28 cellular contexts compared by ENCODE assay signal in the genomic region with DNA sequence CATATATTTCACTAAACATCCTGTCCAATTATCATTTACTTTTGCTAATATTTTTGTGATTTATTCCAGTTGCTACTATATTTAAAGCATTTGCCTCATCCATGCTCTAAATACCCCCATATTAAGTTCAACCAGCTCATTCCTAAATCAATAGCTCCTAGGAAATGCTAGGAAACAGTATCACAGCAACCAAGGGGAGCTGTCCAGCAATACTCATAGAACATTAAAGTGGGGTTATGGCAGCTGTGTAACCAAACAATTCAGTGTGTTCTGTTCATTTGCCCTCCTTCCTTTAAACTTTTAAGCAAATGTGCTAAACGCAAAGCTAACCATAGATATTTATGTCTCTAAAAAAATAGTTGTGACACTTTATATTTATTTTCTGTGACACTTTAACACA. TPM values are rescaled to one million over a fixed set of nuclear protein-coding genes. Genes with fewer than 3 reads are reported as not detected.
A peak's percentile ranks its signal among the peaks of the same experiment; 100 is the strongest.
DNase-seq lines count a peak whose midpoint lies in the region; ATAC-seq, FAIRE-seq and TF ChIP-seq lines count a peak whose summit lies in the region.
"Had no signal": no experiment of that assay in that cellular context is flagged by ENCODE, and none has a peak within 500 bp of the region (broad histone marks: within the 10 kb centered on the region; RNA-seq: fewer than 3 reads in every experiment).

No MANE protein-coding gene starts in this region.

- H3K36me3 Mint-ChIP-seq in neural progenitor cell, result no peaks in the 10 kb centered on the region

- H3K9ac ChIP-seq in GM12878 (ENCODE audit: control insufficient read depth, insufficient read depth, low read length) (no peak overlapping the region), neural progenitor cell (no peak overlapping the region)

- H2AFZ ChIP-seq in GM12878 (ENCODE audit: control insufficient read depth, low read depth, low read length) (no peak overlapping the region), neural progenitor cell (replicated peaks) (no peak overlapping the region)

- H3K36me3 ChIP-seq in GM12878 (ENCODE audit: control insufficient read depth in 2 of 2, insufficient read depth in 2 of 2, low read length in 1 of 2) (no peaks in the 10 kb centered on the region), neural progenitor cell (no peaks in the 10 kb centered on the region)
- H3K36me3 ChIP-seq: BE2C, heart left ventricle had no signal

- H4K20me1 ChIP-seq in GM12878 (ENCODE audit: control insufficient read depth, insufficient read depth) (no peaks in the 10 kb centered on the region), neural progenitor cell (ENCODE audit: low read depth) (no peaks in the 10 kb centered on the region)

- WGBS in GM12878 (ENCODE audit: insufficient coverage, insufficient replicate concordance, low lambda C conversion rate, missing lambda C conversion rate), result 0% methylated on average over 1 of the region's 1 CpG
- WGBS in lower leg skin, 2 donors, result 86% methylated on average over 1 of the region's 1 CpG

- DNase-seq in NCI-H1417 (lab: John Stamatoyannopoulos, UW) (peak in 2 of 3 experiments; percentile 15 to 53), NCI-H1417 treated with DMSO at 0.1 percent for 48 hours (lab: John Stamatoyannopoulos, UW) (no peak), NCI-H146 treated with DMSO at 0.1 percent for 48 hours (lab: John Stamatoyannopoulos, UW; ENCODE audit: unreplicated experiment) (peak; percentile 67), GM12878 (ENCODE audit: low read depth, low spot score) (no peak), neural progenitor cell (ENCODE audit: low spot score) (peak; percentile 8), HT-29 (ENCODE audit: low spot score) (no peak), lower leg skin (ENCODE audit: low spot score in 2 of 2) (no peak), NCI-H2107 treated with DMSO at 0.1 percent for 48 hours (lab: John Stamatoyannopoulos, UW; ENCODE audit: unreplicated experiment) (no peak)
- DNase-seq: activated B cell treated with CpG ODN at 0.5 μM for 24 hours; aorta; BE2C; GOT3; heart left ventricle; Karpas-422; left colon; naive thymus-derived CD4-positive, alpha-beta T cell; NCI-H1048; NCI-H2171; NCI-H524 treated with DMSO at 0.1 percent for 48 hours; right cardiac atrium; stimulated activated naive CD4-positive, alpha-beta T cell treated with Interleukin-2 at 50 U/mL for 16 hours; T1000; testis had no signal

- H3K79me2 ChIP-seq in GM12878 (ENCODE audit: control insufficient read depth, insufficient read depth, low read length) (no peaks in the 10 kb centered on the region), neural progenitor cell (ENCODE audit: low read depth) (no peaks in the 10 kb centered on the region)

- no peaks in the 10 kb centered on the region for H3F3A ChIP-seq in neural progenitor cell (ENCODE audit: low read depth)

- RAD21 ChIA-PET in GM12878 (lab: Charles Lee; ENCODE audit: unreplicated experiment), result interaction anchor here (2.1 kb wide), 1 partner anchor 285 kb away, joined by 6 read pairs; no protein-coding TSS in a partner anchor

- H3K4me3 ChIP-seq in GM12878 (no peak overlapping the region), neural progenitor cell (no peak overlapping the region), lower leg skin (ENCODE audit: low read depth, poor library complexity, severe bottlenecking) (no peak overlapping the region)
- H3K4me3 ChIP-seq: heart left ventricle, testis had no signal

- peaks cover 5% of the 10 kb centered on the region for H3K4me1 Mint-ChIP-seq in neural progenitor cell
- H3K4me1 Mint-ChIP-seq: activated B cell treated with CpG ODN at 0.5 μM for 24 hours; activated naive CD4-positive, alpha-beta T cell treated with anti-CD3 and anti-CD28 coated beads, Interleukin-2, amount 50 U/mL, for 24 hours had no signal

- H3K4me1 ChIP-seq in GM12878 (ENCODE audit: control insufficient read depth, insufficient read depth, low read length) (no peaks in the 10 kb centered on the region), neural progenitor cell (no peaks in the 10 kb centered on the region)
- H3K4me1 ChIP-seq: BE2C, heart left ventricle, testis had no signal

- no peak overlapping the region for H3K27ac Mint-ChIP-seq in neural progenitor cell
- H3K27ac Mint-ChIP-seq: activated B cell treated with CpG ODN at 0.5 μM for 24 hours; activated naive CD4-positive, alpha-beta T cell treated with anti-CD3 and anti-CD28 coated beads, Interleukin-2, amount 50 U/mL, for 24 hours; activated T-helper 17 cell treated with anti-CD3 and anti-CD28 coated beads, Interleukin-2, amount 50 U/mL, for 72 hours; naive thymus-derived CD4-positive, alpha-beta T cell had no signal

- H3K9me3 ChIP-seq in GM12878 (replicated peaks; ENCODE audit: control insufficient read depth, insufficient read depth, low read length) (no peaks in the 10 kb centered on the region), neural progenitor cell (ENCODE audit: low read depth) (no peaks in the 10 kb centered on the region)
- H3K9me3 ChIP-seq: BE2C, testis had no signal

- FAIRE-seq in GM12878 (lab: Jason Lieb, UNC), result no peak
- FAIRE-seq: A204.1, urothelium cell line had no signal

- H3K4me2 ChIP-seq in GM12878 (ENCODE audit: control insufficient read depth, insufficient read depth), result no peak overlapping the region
- H3K4me2 ChIP-seq in neural progenitor cell, result no peak overlapping the region

- no peak for TF ChIP-seq RAD21 in GM12878 (IDR thresholded peaks at IDR 0.05; ENCODE audit: insufficient read depth, low read depth, low read length)

- no peaks in the 10 kb centered on the region for H3K9me3 Mint-ChIP-seq in neural progenitor cell
- H3K9me3 Mint-ChIP-seq: activated B cell treated with CpG ODN at 0.5 μM for 24 hours; activated naive CD4-positive, alpha-beta T cell treated with anti-CD3 and anti-CD28 coated beads, Interleukin-2, amount 50 U/mL, for 24 hours; activated T-helper 17 cell treated with anti-CD3 and anti-CD28 coated beads, Interleukin-2, amount 50 U/mL, for 72 hours; central memory CD8-positive, alpha-beta T cell had no signal

- ATAC-seq in GM12878, result no peak
- ATAC-seq: activated T-helper 17 cell treated with anti-CD3 and anti-CD28 coated beads, Interleukin-2, amount 50 U/mL, for 72 hours; heart left ventricle; left colon; naive thymus-derived CD4-positive, alpha-beta T cell; right cardiac atrium had no signal

- TF ChIP-seq CTCF in GM12878 (IDR thresholded peaks at IDR 0.05 in 2 of 3, conservative IDR thresholded peaks at IDR 0.05 in 1 of 3; ENCODE audit: control insufficient read depth in 2 of 3, extremely low read depth in 1 of 3, insufficient read depth in 1 of 3, low read depth in 3 of 3, low read length in 3 of 3) (no peak), neural progenitor cell (IDR thresholded peaks at IDR 0.05) (no peak), lower leg skin (IDR thresholded peaks at IDR 0.05) (no peak)

- no TSS peak for BruUV-seq in GM12878 (replicated peaks; lab: Mats Ljungman, UMichigan)

- POLR2A ChIA-PET in GM12878 (lab: Charles Lee), result no interaction called here

- no peak for TF ChIP-seq EP300 in GM12878 (IDR thresholded peaks at IDR 0.05; ENCODE audit: borderline replicate concordance in 1 of 2, control insufficient read depth in 1 of 2, low read depth in 2 of 2, low read length in 2 of 2)

- H3K27me3 ChIP-seq in GM12878 (replicated peaks in 1 of 2; ENCODE audit: control insufficient read depth in 2 of 2, insufficient read depth in 2 of 2, low read length in 1 of 2), result no peaks in the 10 kb centered on the region; a peak in 1 of 4 replicates
- H3K27me3 ChIP-seq in neural progenitor cell, result no peaks in the 10 kb centered on the region
- H3K27me3 ChIP-seq: BE2C, heart left ventricle, testis had no signal

- in situ Hi-C loops in GM12878 (cut with MboI), result no loop called here

- no peak overlapping the region for H3K4me3 Mint-ChIP-seq in neural progenitor cell
- H3K4me3 Mint-ChIP-seq: activated B cell treated with CpG ODN at 0.5 μM for 24 hours; activated naive CD4-positive, alpha-beta T cell treated with anti-CD3 and anti-CD28 coated beads, Interleukin-2, amount 50 U/mL, for 24 hours; activated T-helper 17 cell treated with anti-CD3 and anti-CD28 coated beads, Interleukin-2, amount 50 U/mL, for 72 hours; central memory CD8-positive, alpha-beta T cell; naive thymus-derived CD4-positive, alpha-beta T cell had no signal

- TF ChIP-seq POLR2A in GM12878 (IDR thresholded peaks at IDR 0.05; ENCODE audit: low read depth, low read length) (no peak), lower leg skin (IDR thresholded peaks at IDR 0.05) (no peak)

- H3K27ac ChIP-seq in GM12878 (ENCODE audit: control insufficient read depth, insufficient read depth), result no peak overlapping the region
- H3K27ac ChIP-seq in neural progenitor cell, result no peak overlapping the region
- H3K27ac ChIP-seq: heart left ventricle, testis had no signal

- CTCF ChIA-PET in GM12878 (lab: Yijun Ruan, JAX), result interaction anchor here (0.8 to 1.4 kb wide), 2 partner anchors 8 to 260 kb away, joined by 3 to 4 read pairs; no protein-coding TSS in a partner anchor

- SMC1A ChIA-PET in GM12878 (lab: Charles Lee; ENCODE audit: uncharacterized antibody, unreplicated experiment), result no interaction called here

- intact Hi-C loops in GM12878 (cut with micrococcal nuclease; ENCODE audit: unreplicated experiment), result loop anchor here (5.0 kb wide), 1 partner anchor 75 kb away; no protein-coding TSS in a partner anchor
- intact Hi-C loops in lower leg skin (cut with DNase I; ENCODE audit: low total_unique reads), result no loop called here

- no peaks in the 10 kb centered on the region for H3K27me3 Mint-ChIP-seq in neural progenitor cell (ENCODE audit: insufficient read depth, low read depth)
- H3K27me3 Mint-ChIP-seq: activated naive CD4-positive, alpha-beta T cell treated with anti-CD3 and anti-CD28 coated beads, Interleukin-2, amount 50 U/mL, for 24 hours; activated T-helper 17 cell treated with anti-CD3 and anti-CD28 coated beads, Interleukin-2, amount 50 U/mL, for 72 hours had no signal

RNA-seq across cellular contexts. Expression of a gene that starts 41.1 kb away (rescaled TPM):
- not detected in 2 replicates for total RNA-seq in GM12878 (2013; cell fraction: nucleolus; rRNA removed)
- not detected in 2 replicates for total RNA-seq in GM12878 (2014; rRNA removed)
- total RNA-seq in GM12878 (2014; rRNA removed; fragmentation: Illumina TruSeq; extraction: Trizol), result not detected in 2 replicates
- not detected in 2 replicates for total RNA-seq in GM12878 (2021)
- not detected for polyA plus RNA-seq in GM12878 (2011; ENCODE audit: low read depth)
- not detected in 2 replicates for polyA plus RNA-seq in GM12878 (2011; rRNA removed)
- polyA plus RNA-seq in GM12878 (2011; cell fraction: cytosol; rRNA removed), result not detected in 2 replicates
- not detected in 2 replicates for polyA plus RNA-seq in GM12878 (2011; cell fraction: nucleus; rRNA removed)
- 0.01 TPM in 1 of 2 replicates, not detected in the other for polyA plus RNA-seq in GM12878 (2012)
- not detected in 2 replicates for polyA plus RNA-seq in GM12878 (2014; fragmentation: Illumina TruSeq; extraction: Trizol)
- polyA plus RNA-seq in GM12878 (2014; fragmentation: Nextera tagmentation; extraction: Ambion mirVana), result not detected
- not detected in 2 replicates for polyA plus RNA-seq in GM12878 (2014; rRNA removed)
- not detected for polyA plus RNA-seq in GM12878 (2016; fragmentation: Nextera tagmentation; extraction: Ambion mirVana)
- not detected in 2 replicates for polyA minus RNA-seq in GM12878 (2011; rRNA and poly(A)+ RNA removed)
- not detected in 2 replicates for polyA minus RNA-seq in GM12878 (2011; cell fraction: cytosol; rRNA and poly(A)+ RNA removed)
- polyA minus RNA-seq in GM12878 (2011; cell fraction: nucleus; rRNA and poly(A)+ RNA removed), result not detected in 2 replicates
- total RNA-seq in neural progenitor cell (ENCODE audit: low replicate concordance), result 0.93 and 3.0 TPM in 2 replicates
- total RNA-seq in HT-29 (2014; rRNA removed; shearing (Covaris generic)), result 0.03 TPM in 2 replicates
- total RNA-seq in lower leg skin, result 1 to 10 TPM in 1 of 4 donors, under 1 TPM in 3; 0.23 to 1.2 (median 0.67) TPM

Comparison
In these comparisons a context has a peak if more than half of its experiments do, and no peak if none do; other contexts are left out.
1. DNase-seq: peak in NCI-H1417 (2 of 3), NCI-H146 treated with DMSO at 0.1 percent for 48 hours (single experiment) and neural progenitor cell (single experiment); none in NCI-H1417 treated with DMSO at 0.1 percent for 48 hours (single experiment), GM12878 (single experiment), HT-29 (single experiment), lower leg skin (0 of 2) and NCI-H2107 treated with DMSO at 0.1 percent for 48 hours (single experiment).